In genomic region chr2:21043744-21044532, GRCh38 we compare ENCODE assay signal across 1 cellular context.
TF ChIP-seq lines count a peak whose summit lies in the region.

A gene with protein sequence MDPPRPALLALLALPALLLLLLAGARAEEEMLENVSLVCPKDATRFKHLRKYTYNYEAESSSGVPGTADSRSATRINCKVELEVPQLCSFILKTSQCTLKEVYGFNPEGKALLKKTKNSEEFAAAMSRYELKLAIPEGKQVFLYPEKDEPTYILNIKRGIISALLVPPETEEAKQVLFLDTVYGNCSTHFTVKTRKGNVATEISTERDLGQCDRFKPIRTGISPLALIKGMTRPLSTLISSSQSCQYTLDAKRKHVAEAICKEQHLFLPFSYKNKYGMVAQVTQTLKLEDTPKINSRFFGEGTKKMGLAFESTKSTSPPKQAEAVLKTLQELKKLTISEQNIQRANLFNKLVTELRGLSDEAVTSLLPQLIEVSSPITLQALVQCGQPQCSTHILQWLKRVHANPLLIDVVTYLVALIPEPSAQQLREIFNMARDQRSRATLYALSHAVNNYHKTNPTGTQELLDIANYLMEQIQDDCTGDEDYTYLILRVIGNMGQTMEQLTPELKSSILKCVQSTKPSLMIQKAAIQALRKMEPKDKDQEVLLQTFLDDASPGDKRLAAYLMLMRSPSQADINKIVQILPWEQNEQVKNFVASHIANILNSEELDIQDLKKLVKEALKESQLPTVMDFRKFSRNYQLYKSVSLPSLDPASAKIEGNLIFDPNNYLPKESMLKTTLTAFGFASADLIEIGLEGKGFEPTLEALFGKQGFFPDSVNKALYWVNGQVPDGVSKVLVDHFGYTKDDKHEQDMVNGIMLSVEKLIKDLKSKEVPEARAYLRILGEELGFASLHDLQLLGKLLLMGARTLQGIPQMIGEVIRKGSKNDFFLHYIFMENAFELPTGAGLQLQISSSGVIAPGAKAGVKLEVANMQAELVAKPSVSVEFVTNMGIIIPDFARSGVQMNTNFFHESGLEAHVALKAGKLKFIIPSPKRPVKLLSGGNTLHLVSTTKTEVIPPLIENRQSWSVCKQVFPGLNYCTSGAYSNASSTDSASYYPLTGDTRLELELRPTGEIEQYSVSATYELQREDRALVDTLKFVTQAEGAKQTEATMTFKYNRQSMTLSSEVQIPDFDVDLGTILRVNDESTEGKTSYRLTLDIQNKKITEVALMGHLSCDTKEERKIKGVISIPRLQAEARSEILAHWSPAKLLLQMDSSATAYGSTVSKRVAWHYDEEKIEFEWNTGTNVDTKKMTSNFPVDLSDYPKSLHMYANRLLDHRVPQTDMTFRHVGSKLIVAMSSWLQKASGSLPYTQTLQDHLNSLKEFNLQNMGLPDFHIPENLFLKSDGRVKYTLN (N-terminal part only) (minus strand): TSS chr2:21044073. CDS start chr2:21043945, 128 bp downstream.

TF ChIP-seq in HepG2, 621 proteins besides CTCF, POLR2A, EP300 and RAD21 (continued from another document and continues in another):
- peak; percentile 78 for TF ChIP-seq ZBTB25 (CRISPR knock-in tag; IDR thresholded peaks at IDR 0.05)
- TF ChIP-seq, protein P1, sequence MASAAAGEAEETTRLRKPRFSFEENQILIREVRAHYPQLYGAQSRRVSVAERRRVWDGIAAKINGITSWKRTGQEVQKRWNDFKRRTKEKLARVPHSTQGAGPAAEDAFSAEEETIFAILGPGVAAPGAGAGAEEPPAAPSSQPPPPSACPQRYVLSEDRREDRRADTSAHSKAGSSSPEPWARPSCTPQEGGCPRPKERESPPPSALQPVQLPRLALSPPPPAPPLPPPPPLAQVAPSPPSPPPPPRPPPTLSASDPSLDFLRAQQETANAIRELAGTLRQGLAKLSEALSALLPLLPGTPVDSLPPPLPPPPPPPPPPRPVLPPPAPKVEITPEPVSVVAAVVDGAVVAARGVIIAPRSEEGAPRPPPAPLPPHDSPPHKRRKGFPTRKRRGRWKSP (CRISPR knock-in tag; IDR thresholded peaks at IDR 0.05): peak; percentile 97
- TF ChIP-seq CCDC6 (CRISPR knock-in tag; IDR thresholded peaks at IDR 0.05): peak; percentile 95
- peak; percentile 92; the same call in 1 of the 2 replicates for TF ChIP-seq ISX (CRISPR knock-in tag; conservative IDR thresholded peaks at IDR 0.05)
- TF ChIP-seq ZNF784 (CRISPR knock-in tag; IDR thresholded peaks at IDR 0.05; ENCODE audit: borderline replicate concordance): peak; percentile 91
- peak; percentile 96 for TF ChIP-seq ZSCAN20 (CRISPR knock-in tag; IDR thresholded peaks at IDR 0.05; ENCODE audit: borderline replicate concordance)
- peak; percentile 86 for TF ChIP-seq NR2C2 (CRISPR knock-in tag; IDR thresholded peaks at IDR 0.05; ENCODE audit: borderline replicate concordance)
- TF ChIP-seq ZNF790 (CRISPR knock-in tag; IDR thresholded peaks at IDR 0.05; ENCODE audit: borderline replicate concordance): no peak
- peak; percentile 91 for TF ChIP-seq RELA (CRISPR knock-in tag; IDR thresholded peaks at IDR 0.05)
- TF ChIP-seq, protein P2, sequence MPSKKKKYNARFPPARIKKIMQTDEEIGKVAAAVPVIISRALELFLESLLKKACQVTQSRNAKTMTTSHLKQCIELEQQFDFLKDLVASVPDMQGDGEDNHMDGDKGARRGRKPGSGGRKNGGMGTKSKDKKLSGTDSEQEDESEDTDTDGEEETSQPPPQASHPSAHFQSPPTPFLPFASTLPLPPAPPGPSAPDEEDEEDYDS (CRISPR knock-in tag; IDR thresholded peaks at IDR 0.05): peak; percentile 99
- TF ChIP-seq ZNF660 (CRISPR knock-in tag; IDR thresholded peaks at IDR 0.05; ENCODE audit: borderline replicate concordance, low read depth): no peak
- TF ChIP-seq ZMAT3 (CRISPR knock-in tag; conservative IDR thresholded peaks at IDR 0.05): peak; percentile 98
- TF ChIP-seq NR2F6 (IDR thresholded peaks at IDR 0.05): peak; percentile 94
- peak; percentile 95 for TF ChIP-seq NR2F6 (CRISPR knock-in tag; IDR thresholded peaks at IDR 0.05)
- peak; percentile 94; the same call in 1 of the 2 replicates for TF ChIP-seq PAX8 (CRISPR knock-in tag; IDR thresholded peaks at IDR 0.05; ENCODE audit: borderline replicate concordance)
- TF ChIP-seq ZNF253 (CRISPR knock-in tag; IDR thresholded peaks at IDR 0.05; ENCODE audit: borderline replicate concordance): peak; percentile 77; the same call in 1 of the 2 replicates
- no peak for TF ChIP-seq MXD4 (CRISPR knock-in tag; IDR thresholded peaks at IDR 0.05)
- peak; percentile 44; the same call in 1 of the 2 replicates for TF ChIP-seq ZNF703 (CRISPR knock-in tag; IDR thresholded peaks at IDR 0.05; ENCODE audit: borderline replicate concordance)
- TF ChIP-seq ZFYVE20 (CRISPR knock-in tag; IDR thresholded peaks at IDR 0.05; ENCODE audit: borderline replicate concordance, low read depth): peak; percentile 96
- peak; percentile 92; the same call in 1 of the 2 replicates for TF ChIP-seq RNF219 (CRISPR knock-in tag; IDR thresholded peaks at IDR 0.05)
- TF ChIP-seq ZNF800 (CRISPR knock-in tag; IDR thresholded peaks at IDR 0.05): peak; percentile 94
- TF ChIP-seq HES4 (CRISPR knock-in tag; IDR thresholded peaks at IDR 0.05; ENCODE audit: borderline replicate concordance): peak; percentile 97
- TF ChIP-seq ZNF780A (CRISPR knock-in tag; IDR thresholded peaks at IDR 0.05): no peak
- peak; percentile 93; the same call in 1 of the 2 replicates for TF ChIP-seq AHR (CRISPR knock-in tag; IDR thresholded peaks at IDR 0.05)
- peak; percentile 85; the same call in 1 of the 2 replicates for TF ChIP-seq MIXL1 (CRISPR knock-in tag; IDR thresholded peaks at IDR 0.05)
- TF ChIP-seq POLR2AphosphoS5 (IDR thresholded peaks at IDR 0.05; ENCODE audit: low read depth, low read length): peak; percentile 98
- peak; percentile 97 for TF ChIP-seq MTERF4 (CRISPR knock-in tag; IDR thresholded peaks at IDR 0.05)
- TF ChIP-seq ZNF142 (CRISPR knock-in tag; IDR thresholded peaks at IDR 0.05): peak; percentile 87
- TF ChIP-seq HDAC1 (CRISPR knock-in tag; IDR thresholded peaks at IDR 0.05): peak; percentile 95
- no peak for TF ChIP-seq U2AF1 (optimal IDR thresholded peaks at IDR 0.05; ENCODE audit: low read depth, low read length)
- TF ChIP-seq ATF7 (IDR thresholded peaks at IDR 0.05): no peak
- TF ChIP-seq ATF7 (CRISPR knock-in tag; IDR thresholded peaks at IDR 0.05): peak; percentile 88
- TF ChIP-seq ZFP36 (IDR thresholded peaks at IDR 0.05; ENCODE audit: borderline replicate concordance, low read depth, low read length, partially characterized antibody): peak; percentile 31
- peak; percentile 94 for TF ChIP-seq ZFAT (CRISPR knock-in tag; conservative IDR thresholded peaks at IDR 0.05)
- TF ChIP-seq ZNF616 (CRISPR knock-in tag; IDR thresholded peaks at IDR 0.05; ENCODE audit: low read depth): peak; percentile 97
- peak; percentile 83; the same call in 1 of the 2 replicates for TF ChIP-seq SP4 (CRISPR knock-in tag; IDR thresholded peaks at IDR 0.05)
- TF ChIP-seq, protein P3, sequence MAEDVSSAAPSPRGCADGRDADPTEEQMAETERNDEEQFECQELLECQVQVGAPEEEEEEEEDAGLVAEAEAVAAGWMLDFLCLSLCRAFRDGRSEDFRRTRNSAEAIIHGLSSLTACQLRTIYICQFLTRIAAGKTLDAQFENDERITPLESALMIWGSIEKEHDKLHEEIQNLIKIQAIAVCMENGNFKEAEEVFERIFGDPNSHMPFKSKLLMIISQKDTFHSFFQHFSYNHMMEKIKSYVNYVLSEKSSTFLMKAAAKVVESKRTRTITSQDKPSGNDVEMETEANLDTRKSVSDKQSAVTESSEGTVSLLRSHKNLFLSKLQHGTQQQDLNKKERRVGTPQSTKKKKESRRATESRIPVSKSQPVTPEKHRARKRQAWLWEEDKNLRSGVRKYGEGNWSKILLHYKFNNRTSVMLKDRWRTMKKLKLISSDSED (CRISPR knock-in tag; IDR thresholded peaks at IDR 0.05): no peak
- peak; percentile 89 for TF ChIP-seq MEF2D (CRISPR knock-in tag; IDR thresholded peaks at IDR 0.05)
- TF ChIP-seq ZFP90 (CRISPR knock-in tag; IDR thresholded peaks at IDR 0.05; ENCODE audit: borderline replicate concordance): peak; percentile 98
- TF ChIP-seq TOE1 (CRISPR knock-in tag; IDR thresholded peaks at IDR 0.05): peak; percentile 92
- peak; percentile 95 for TF ChIP-seq ZNF773 (CRISPR knock-in tag; IDR thresholded peaks at IDR 0.05; ENCODE audit: borderline replicate concordance)
- TF ChIP-seq TBX2 (CRISPR knock-in tag; IDR thresholded peaks at IDR 0.05; ENCODE audit: borderline replicate concordance): peak; percentile 93
- peak; percentile 49 for TF ChIP-seq ZNF24 (IDR thresholded peaks at IDR 0.05)
